In the genomic region with DNA sequence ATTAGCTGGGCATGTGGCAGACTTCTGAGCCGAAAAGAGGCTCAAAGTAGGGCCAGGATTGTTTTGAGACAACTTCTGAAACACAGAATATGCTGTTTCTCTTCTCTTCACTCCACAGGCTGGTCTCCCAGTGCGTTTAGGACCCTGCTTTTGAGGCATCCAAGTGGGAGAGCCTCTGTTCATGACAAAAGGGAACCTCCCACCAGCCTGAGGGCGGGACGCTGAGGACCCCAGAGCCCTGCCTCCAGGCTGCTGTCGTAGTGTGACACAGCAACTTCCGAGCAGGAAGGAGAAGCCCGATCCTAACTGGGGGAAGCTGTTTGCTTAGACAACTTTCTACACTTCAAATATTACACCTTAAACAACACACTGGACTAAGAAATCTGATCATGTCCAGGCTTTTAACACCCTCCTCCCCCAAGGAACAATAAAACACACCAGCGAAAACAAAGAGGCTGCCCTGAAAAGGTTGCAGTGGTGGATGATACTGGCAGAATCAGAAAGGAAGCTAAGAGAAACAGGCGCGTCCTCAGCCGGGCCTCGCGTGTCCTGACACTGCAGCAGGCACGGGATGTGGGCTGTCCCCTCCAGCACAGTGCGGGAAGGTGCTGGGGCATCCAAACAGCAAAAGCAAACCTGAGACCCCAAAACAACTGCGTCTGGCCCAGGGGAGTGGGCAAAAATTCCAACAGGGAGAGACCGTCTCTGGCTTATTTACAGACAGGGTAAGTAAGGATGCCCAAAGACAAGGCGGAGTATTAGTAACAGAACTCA, we compare ENCODE assay signal across 8 cellular contexts. TPM values are rescaled to one million over a fixed set of nuclear protein-coding genes. Genes with fewer than 3 reads are reported as not detected.
DNase-seq lines count a peak whose midpoint lies in the region; ATAC-seq and TF ChIP-seq lines count a peak whose summit lies in the region.

No MANE protein-coding gene starts in this region.

- peak; percentile 48 for ATAC-seq in GM19438 (IDR thresholded peaks at IDR 0.05; ENCODE audit: low read depth, unreplicated experiment)
- ATAC-seq in HG03469 (IDR thresholded peaks at IDR 0.05; ENCODE audit: unreplicated experiment): peak; percentile 26

- DNase-seq in Caki2 (ENCODE audit: low read depth) (peak; percentile 91), amniotic epithelial cell (ENCODE audit: low read depth) (peak; percentile 62), left ventricle myocardium inferior (peak; percentile 82), progenitor cell of endocrine pancreas (ENCODE audit: low spot score, unreplicated experiment) (peak; percentile 36)
- DNase-seq in effector CD4-positive, alpha-beta T cell: no peak

- intact Hi-C loops in left ventricle myocardium inferior (cut with micrococcal nuclease): loop anchor here (5.0 kb wide), 2 partner anchors 103 to 218 kb away; no protein-coding TSS in a partner anchor

- peak overlapping the region; percentile 94 for H3K27ac ChIP-seq in left ventricle myocardium inferior (replicated peaks)

- H3K4me3 Mint-ChIP-seq in progenitor cell of endocrine pancreas (ENCODE audit: low read depth): peak overlapping the region; percentile 79

- H3K4me1 ChIP-seq in left ventricle myocardium inferior: peaks cover 89% of the 10 kb centered on the region

- H3K36me3 Mint-ChIP-seq in progenitor cell of endocrine pancreas (ENCODE audit: insufficient read depth): no peaks in the 10 kb centered on the region

- no peaks in the 10 kb centered on the region for H3K36me3 ChIP-seq in left ventricle myocardium inferior

- no peaks in the 10 kb centered on the region for H3K27me3 Mint-ChIP-seq in progenitor cell of endocrine pancreas

- in situ Hi-C loops in Caki2 (cut with HindIII; ENCODE audit: low pct_unique_long_range_greater_than_20kb, low sequenced_read_pairs): no loop called here

- H3K4me3 ChIP-seq in left ventricle myocardium inferior: peak overlapping the region; percentile 66

- H3K9me3 Mint-ChIP-seq in progenitor cell of endocrine pancreas (ENCODE audit: low read depth): no peaks in the 10 kb centered on the region

- peak overlapping the region; percentile 99 for H3K27ac Mint-ChIP-seq in progenitor cell of endocrine pancreas

- H3K9me3 ChIP-seq in left ventricle myocardium inferior (replicated peaks): no peaks in the 10 kb centered on the region

- TF ChIP-seq CTCF in left ventricle myocardium inferior (IDR thresholded peaks at IDR 0.05; ENCODE audit: borderline replicate concordance): no peak
- TF ChIP-seq CTCF in progenitor cell of endocrine pancreas (IDR thresholded peaks at IDR 0.05; ENCODE audit: unreplicated experiment): no peak

- H3K27me3 ChIP-seq in left ventricle myocardium inferior (ENCODE audit: low read depth): no peaks in the 10 kb centered on the region

- peaks cover 68% of the 10 kb centered on the region for H3K4me1 Mint-ChIP-seq in progenitor cell of endocrine pancreas (ENCODE audit: low read depth)

TF ChIP-seq in PFSK-1, 5 proteins besides CTCF, POLR2A, EP300 and RAD21:
- TF ChIP-seq, protein P1, sequence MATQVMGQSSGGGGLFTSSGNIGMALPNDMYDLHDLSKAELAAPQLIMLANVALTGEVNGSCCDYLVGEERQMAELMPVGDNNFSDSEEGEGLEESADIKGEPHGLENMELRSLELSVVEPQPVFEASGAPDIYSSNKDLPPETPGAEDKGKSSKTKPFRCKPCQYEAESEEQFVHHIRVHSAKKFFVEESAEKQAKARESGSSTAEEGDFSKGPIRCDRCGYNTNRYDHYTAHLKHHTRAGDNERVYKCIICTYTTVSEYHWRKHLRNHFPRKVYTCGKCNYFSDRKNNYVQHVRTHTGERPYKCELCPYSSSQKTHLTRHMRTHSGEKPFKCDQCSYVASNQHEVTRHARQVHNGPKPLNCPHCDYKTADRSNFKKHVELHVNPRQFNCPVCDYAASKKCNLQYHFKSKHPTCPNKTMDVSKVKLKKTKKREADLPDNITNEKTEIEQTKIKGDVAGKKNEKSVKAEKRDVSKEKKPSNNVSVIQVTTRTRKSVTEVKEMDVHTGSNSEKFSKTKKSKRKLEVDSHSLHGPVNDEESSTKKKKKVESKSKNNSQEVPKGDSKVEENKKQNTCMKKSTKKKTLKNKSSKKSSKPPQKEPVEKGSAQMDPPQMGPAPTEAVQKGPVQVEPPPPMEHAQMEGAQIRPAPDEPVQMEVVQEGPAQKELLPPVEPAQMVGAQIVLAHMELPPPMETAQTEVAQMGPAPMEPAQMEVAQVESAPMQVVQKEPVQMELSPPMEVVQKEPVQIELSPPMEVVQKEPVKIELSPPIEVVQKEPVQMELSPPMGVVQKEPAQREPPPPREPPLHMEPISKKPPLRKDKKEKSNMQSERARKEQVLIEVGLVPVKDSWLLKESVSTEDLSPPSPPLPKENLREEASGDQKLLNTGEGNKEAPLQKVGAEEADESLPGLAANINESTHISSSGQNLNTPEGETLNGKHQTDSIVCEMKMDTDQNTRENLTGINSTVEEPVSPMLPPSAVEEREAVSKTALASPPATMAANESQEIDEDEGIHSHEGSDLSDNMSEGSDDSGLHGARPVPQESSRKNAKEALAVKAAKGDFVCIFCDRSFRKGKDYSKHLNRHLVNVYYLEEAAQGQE (IDR thresholded peaks at IDR 0.05; ENCODE audit: insufficient read depth in 1 of 2, low read depth in 2 of 2, low read length in 2 of 2): no peak
- TF ChIP-seq FOXP2 (optimal IDR thresholded peaks at IDR 0.05; ENCODE audit: borderline replicate concordance, extremely low read depth, extremely low read length, insufficient read depth): peak; percentile 23
- TF ChIP-seq POLR2AphosphoS5 (IDR thresholded peaks at IDR 0.05; ENCODE audit: low read depth, low read length): peak; percentile 64; the same call in 1 of the 2 replicates
- no peak; the same call in 1 of the 2 replicates for TF ChIP-seq SIN3A (IDR thresholded peaks at IDR 0.05; ENCODE audit: borderline replicate concordance, insufficient read depth, low read length)
- no peak for TF ChIP-seq TAF1 (IDR thresholded peaks at IDR 0.05; ENCODE audit: borderline replicate concordance, insufficient read depth, low read length)

RNA-seq across cellular contexts. Expression of a gene that starts 9.3 kb away (rescaled TPM):
- total RNA-seq in Caki2 (2014; rRNA removed; shearing (Covaris generic); ENCODE audit: low replicate concordance): 3.4 and 3.5 TPM in 2 replicates
- polyA plus RNA-seq in PFSK-1 (2012; ENCODE audit: insufficient read length, low read depth): 9.1 TPM
- total RNA-seq in left ventricle myocardium inferior (14.5 TPM), progenitor cell of endocrine pancreas (19.0 and 20.7 TPM in 2 replicates)
